Comparison of ENCODE assay signal across 35 cellular contexts in genomic region chr7:22235134-22235533, GRCh38.
"Had no signal": no experiment of that assay in that cellular context is flagged by ENCODE, and none has a peak within 500 bp of the region (broad histone marks: within the 10 kb centered on the region; RNA-seq: fewer than 3 reads in every experiment).

No MANE protein-coding gene starts in this region.

- FAIRE-seq: astrocyte, TTC549 had no signal

- H3K4me1 ChIP-seq: adrenal gland, breast epithelium had no signal

- H3K9me3 ChIP-seq: adrenal gland, body of pancreas, breast epithelium had no signal

- H3K9me3 Mint-ChIP-seq: activated B cell treated with CpG ODN at 0.5 μM for 24 hours; activated CD4-positive, alpha-beta memory T cell treated with anti-CD3 and anti-CD28 coated beads for 36 hours; activated CD4-positive, alpha-beta T cell treated with anti-CD3 and anti-CD28 coated beads, Interleukin-2, amount 10 ng/mL, durations not matched to agents 24 days and 14 days; activated CD8-positive, alpha-beta T cell treated with anti-CD3 and anti-CD28 coated beads for 36 hours; activated naive CD4-positive, alpha-beta T cell treated with anti-CD3 and anti-CD28 coated beads for 36 hours; activated naive CD4-positive, alpha-beta T cell treated with anti-CD3 and anti-CD28 coated beads, Interleukin-2, amount 50 U/mL, for 72 hours; activated naive CD8-positive, alpha-beta T cell treated with anti-CD3 and anti-CD28 coated beads for 36 hours; activated T-cell treated with anti-CD3 and anti-CD28 coated beads, Interleukin-2, amount 50 U/mL, for 4 hours; activated T-cell treated with anti-CD3 and anti-CD28 coated beads, Interleukin-2, amount 50 U/mL, for 72 hours; activated T-helper 1 cell treated with anti-CD3 and anti-CD28 coated beads, Interleukin-12 subunit alpha, Interleukin-12 subunit beta, Interleukin-2, Interleukin-4 antibody, amounts not matched to agents 30 ng/mL and 10 ng/mL and 1 ng/mL, durations not matched to agents 14 hours and 24 hours and 36 hours; activated T-helper 17 cell treated with anti-CD3 and anti-CD28 coated beads, Interleukin-2, amount 50 U/mL, for 72 hours; T-helper 1 cell treated with Interleukin-12 subunit alpha and Interleukin-12 subunit beta and Interleukin-4 antibody, amounts not matched to agents 30 μg/mL and 1 μg/mL, for 36 hours; T-helper 2 cell treated with Interferon-gamma antibody and Interleukin-4, amounts not matched to agents 5 μg/mL and 100 μg/mL, for 36 hours had no signal

- DNase-seq: activated B cell treated with CpG ODN at 0.5 μM for 24 hours; activated CD4-positive, alpha-beta memory T cell treated with anti-CD3 and anti-CD28 coated beads for 36 hours; activated CD4-positive, alpha-beta T cell treated with anti-CD3 and anti-CD28 coated beads for 4 hours; activated CD4-positive, alpha-beta T cell treated with anti-CD3 and anti-CD28 coated beads, Interleukin-2, amount 10 ng/mL, durations not matched to agents 24 days and 14 days; activated CD4-positive, alpha-beta T cell treated with anti-CD3 and anti-CD28 coated beads, Interleukin-2, amount 50 U/mL, for 1 hour; activated CD4-positive, alpha-beta T cell treated with anti-CD3 and anti-CD28 coated beads, Interleukin-2, amount 50 U/mL, for 4 hours; activated CD4-positive, CD25-positive, alpha-beta regulatory T cell treated with anti-CD3 and anti-CD28 coated beads, Interleukin-2, amount 50 U/mL, for 72 hours; activated CD8-positive, alpha-beta memory T cell treated with anti-CD3 and anti-CD28 coated beads, Interleukin-2, amount 50 U/mL, for 4 hours; activated CD8-positive, alpha-beta T cell treated with anti-CD3 and anti-CD28 coated beads for 36 hours; activated effector memory CD4-positive, alpha-beta T cell treated with anti-CD3 and anti-CD28 coated beads, Interleukin-2, amount 50 U/mL, for 16 hours; activated gamma-delta T cell treated with Interleukin-2 at 50 U/mL for 16 hours; activated naive CD4-positive, alpha-beta T cell; activated naive CD4-positive, alpha-beta T cell treated with anti-CD3 and anti-CD28 coated beads for 36 hours; activated naive CD4-positive, alpha-beta T cell treated with anti-CD3 and anti-CD28 coated beads, Interleukin-2, amount 50 U/mL, for 16 hours; activated naive CD8-positive, alpha-beta T cell treated with anti-CD3 and anti-CD28 coated beads for 36 hours; activated T-cell treated with anti-CD3 and anti-CD28 coated beads for 4 hours; activated T-cell treated with anti-CD3 and anti-CD28 coated beads, Interleukin-2, amount 50 U/mL, for 1 hour; activated T-cell treated with anti-CD3 and anti-CD28 coated beads, Interleukin-2, amount 50 U/mL, for 4 hours; activated T-cell treated with anti-CD3 and anti-CD28 coated beads, Interleukin-2, amount 50 U/mL, for 72 hours; adrenal gland; amniotic stem cell; aorta; body of pancreas; brain microvascular endothelial cell; central memory CD4-positive, alpha-beta T cell; T-helper 2 cell; T-helper 9 cell had no signal

- H3K4me1 Mint-ChIP-seq: activated B cell treated with CpG ODN at 0.5 μM for 24 hours; activated CD4-positive, alpha-beta T cell treated with anti-CD3 and anti-CD28 coated beads, Interleukin-2, amount 10 ng/mL, durations not matched to agents 24 days and 14 days; activated naive CD8-positive, alpha-beta T cell treated with anti-CD3 and anti-CD28 coated beads for 36 hours; activated T-helper 17 cell treated with anti-CD3 and anti-CD28 coated beads, Interleukin-2, amount 50 U/mL, for 72 hours had no signal

- H3K27ac ChIP-seq: adrenal gland, brain microvascular endothelial cell, breast epithelium had no signal

- H3K4me3 ChIP-seq: adrenal gland, body of pancreas, breast epithelium had no signal

- H3K27ac Mint-ChIP-seq: activated B cell treated with CpG ODN at 0.5 μM for 24 hours; activated CD4-positive, alpha-beta memory T cell treated with anti-CD3 and anti-CD28 coated beads for 36 hours; activated CD4-positive, alpha-beta T cell treated with anti-CD3 and anti-CD28 coated beads, Interleukin-2, amount 10 ng/mL, durations not matched to agents 24 days and 14 days; activated CD8-positive, alpha-beta T cell treated with anti-CD3 and anti-CD28 coated beads for 36 hours; activated naive CD4-positive, alpha-beta T cell treated with anti-CD3 and anti-CD28 coated beads for 36 hours; activated naive CD4-positive, alpha-beta T cell treated with anti-CD3 and anti-CD28 coated beads, Interleukin-2, amount 50 U/mL, for 72 hours; activated naive CD8-positive, alpha-beta T cell treated with anti-CD3 and anti-CD28 coated beads for 36 hours; activated T-cell treated with anti-CD3 and anti-CD28 coated beads, Interleukin-2, amount 50 U/mL, for 72 hours; activated T-helper 1 cell treated with anti-CD3 and anti-CD28 coated beads, Interleukin-12 subunit alpha, Interleukin-12 subunit beta, Interleukin-2, Interleukin-4 antibody, amounts not matched to agents 30 ng/mL and 10 ng/mL and 1 ng/mL, durations not matched to agents 14 hours and 24 hours and 36 hours; activated T-helper 17 cell treated with anti-CD3 and anti-CD28 coated beads, Interleukin-2, amount 50 U/mL, for 72 hours; T-helper 1 cell treated with Interleukin-12 subunit alpha and Interleukin-12 subunit beta and Interleukin-4 antibody, amounts not matched to agents 30 μg/mL and 1 μg/mL, for 36 hours; T-helper 2 cell treated with Interferon-gamma antibody and Interleukin-4, amounts not matched to agents 5 μg/mL and 100 μg/mL, for 36 hours had no signal

- ATAC-seq: activated CD8-positive, alpha-beta T cell treated with anti-CD3 and anti-CD28 coated beads for 36 hours; activated naive CD4-positive, alpha-beta T cell treated with anti-CD3 and anti-CD28 coated beads, Interleukin-2, amount 50 U/mL, for 72 hours; activated T-cell treated with anti-CD3 and anti-CD28 coated beads, Interleukin-2, amount 50 U/mL, for 4 hours; activated T-cell treated with anti-CD3 and anti-CD28 coated beads, Interleukin-2, amount 50 U/mL, for 72 hours; activated T-helper 17 cell treated with anti-CD3 and anti-CD28 coated beads, Interleukin-2, amount 50 U/mL, for 72 hours had no signal

- H3K27me3 ChIP-seq: adrenal gland, body of pancreas, brain microvascular endothelial cell, breast epithelium had no signal

- H3K36me3 ChIP-seq: adrenal gland, brain microvascular endothelial cell, breast epithelium had no signal

- H3K4me3 Mint-ChIP-seq: activated B cell treated with CpG ODN at 0.5 μM for 24 hours; activated CD4-positive, alpha-beta memory T cell treated with anti-CD3 and anti-CD28 coated beads for 36 hours; activated CD4-positive, alpha-beta T cell treated with anti-CD3 and anti-CD28 coated beads, Interleukin-2, amount 10 ng/mL, durations not matched to agents 24 days and 14 days; activated CD8-positive, alpha-beta T cell treated with anti-CD3 and anti-CD28 coated beads for 36 hours; activated naive CD4-positive, alpha-beta T cell treated with anti-CD3 and anti-CD28 coated beads for 36 hours; activated naive CD8-positive, alpha-beta T cell treated with anti-CD3 and anti-CD28 coated beads for 36 hours; activated T-cell treated with anti-CD3 and anti-CD28 coated beads, Interleukin-2, amount 50 U/mL, for 4 hours; activated T-cell treated with anti-CD3 and anti-CD28 coated beads, Interleukin-2, amount 50 U/mL, for 72 hours; activated T-helper 1 cell treated with anti-CD3 and anti-CD28 coated beads, Interleukin-12 subunit alpha, Interleukin-12 subunit beta, Interleukin-2, Interleukin-4 antibody, amounts not matched to agents 30 ng/mL and 10 ng/mL and 1 ng/mL, durations not matched to agents 14 hours and 24 hours and 36 hours; activated T-helper 17 cell treated with anti-CD3 and anti-CD28 coated beads, Interleukin-2, amount 50 U/mL, for 72 hours; T-helper 1 cell treated with Interleukin-12 subunit alpha and Interleukin-12 subunit beta and Interleukin-4 antibody, amounts not matched to agents 30 μg/mL and 1 μg/mL, for 36 hours; T-helper 2 cell treated with Interferon-gamma antibody and Interleukin-4, amounts not matched to agents 5 μg/mL and 100 μg/mL, for 36 hours had no signal

- H3K36me3 Mint-ChIP-seq: activated CD4-positive, alpha-beta memory T cell treated with anti-CD3 and anti-CD28 coated beads for 36 hours; activated naive CD4-positive, alpha-beta T cell treated with anti-CD3 and anti-CD28 coated beads, Interleukin-2, amount 50 U/mL, for 72 hours; activated naive CD8-positive, alpha-beta T cell treated with anti-CD3 and anti-CD28 coated beads for 36 hours had no signal

- H3K27me3 Mint-ChIP-seq: activated B cell treated with CpG ODN at 0.5 μM for 24 hours had no signal
